9 cellular contexts compared by ENCODE assay signal in the genomic region with DNA sequence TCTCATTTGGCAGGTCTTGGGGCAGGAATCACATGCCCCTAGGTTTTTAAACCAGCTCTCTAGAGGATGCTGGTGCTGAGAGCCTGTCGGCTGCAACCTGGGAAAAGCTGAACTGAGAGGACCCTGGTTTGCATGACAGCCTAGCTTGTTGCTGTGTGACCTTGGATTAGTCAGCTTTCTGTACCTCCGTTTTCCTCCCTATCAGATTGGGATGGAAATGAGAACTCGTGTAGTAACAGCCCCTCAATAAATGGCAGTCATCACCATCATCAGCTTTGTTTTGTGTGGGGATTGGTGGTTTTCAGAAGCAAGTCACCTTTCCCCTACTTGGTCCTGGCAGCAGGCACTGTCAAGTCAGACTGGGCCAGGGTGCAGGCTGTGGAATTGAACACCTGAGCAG.
A peak's percentile ranks its signal among the peaks of the same experiment; 100 is the strongest.
DNase-seq lines count a peak whose midpoint lies in the region; ATAC-seq, FAIRE-seq and TF ChIP-seq lines count a peak whose summit lies in the region.
"Had no signal": no experiment of that assay in that cellular context is flagged by ENCODE, and none has a peak within 500 bp of the region (broad histone marks: within the 10 kb centered on the region; RNA-seq: fewer than 3 reads in every experiment).

No MANE protein-coding gene starts in this region.

- peaks cover 28 to 36% of the 10 kb centered on the region in 2 experiments for H4K20me1 ChIP-seq in H1 (replicated peaks in 1 of 2; ENCODE audit: control insufficient read depth in 1 of 2, insufficient read depth in 2 of 2, low read length in 2 of 2)

- no TSS peak for BruUV-seq in Caco-2 (replicated peaks; lab: Mats Ljungman, UMichigan)

- no peak overlapping the region for H4K8ac ChIP-seq in H1 (ENCODE audit: extremely low read depth, insufficient read depth, low read length)

- peaks cover 65% of the 10 kb centered on the region for H3K4me1 Mint-ChIP-seq in Caco-2 (ENCODE audit: low read depth, unreplicated experiment)

- H3K4me3 Mint-ChIP-seq in Caco-2 (ENCODE audit: unreplicated experiment), result peak overlapping the region; percentile 29

- H3K79me1 ChIP-seq in H1 (ENCODE audit: low read depth, low read length), result peaks cover 23% of the 10 kb centered on the region

- H3K9me3 Mint-ChIP-seq in Caco-2 (ENCODE audit: unreplicated experiment), result no peaks in the 10 kb centered on the region

- no peak overlapping the region for H2BK5ac ChIP-seq in H1 (ENCODE audit: low read depth, low read length)

- no peaks in the 10 kb centered on the region for H3K27me3 Mint-ChIP-seq in Caco-2 (ENCODE audit: insufficient read depth, unreplicated experiment)

- H3K79me2 ChIP-seq in H1 (ENCODE audit: control insufficient read depth in 1 of 2, insufficient read depth in 2 of 2, low read length in 2 of 2), result peaks cover 21 to 82% of the 10 kb centered on the region in 2 experiments

- FAIRE-seq in H1 (lab: Jason Lieb, UNC), result no peak

- ATAC-seq in HG03457 (IDR thresholded peaks at IDR 0.05; ENCODE audit: unreplicated experiment) (no peak), HG03378 (IDR thresholded peaks at IDR 0.05; ENCODE audit: unreplicated experiment) (no peak)

- no peak overlapping the region for H2BK20ac ChIP-seq in H1 (ENCODE audit: low read length)

- POLR2A ChIA-PET in Caco-2 (lab: Charles Lee), result no interaction called here
- POLR2A ChIA-PET in H1 (lab: Charles Lee; ENCODE audit: partially characterized antibody), result interaction anchor here (0.7 to 1.4 kb wide), 5 partner anchors 11 to 21 kb away, joined by 3 to 4 read pairs (median 4); no protein-coding TSS in a partner anchor

- peaks cover 53% of the 10 kb centered on the region for H3K36me3 Mint-ChIP-seq in Caco-2 (ENCODE audit: insufficient read depth, unreplicated experiment)

- no peak overlapping the region for H3K56ac ChIP-seq in H1 (replicated peaks; ENCODE audit: insufficient read length, low read depth, low read length)

- TF ChIP-seq EP300 in H1 (IDR thresholded peaks at IDR 0.05; ENCODE audit: borderline replicate concordance in 1 of 2, low read depth in 2 of 2, low read length in 2 of 2), result no peak
- TF ChIP-seq EP300 in sigmoid colon (IDR thresholded peaks at IDR 0.05), result no peak

- CTCF ChIA-PET in Caco-2 (lab: Charles Lee) (interaction anchor here (0.8 to 1.6 kb wide), 2 partner anchors 26 to 263 kb away, joined by 3 read pairs; no protein-coding TSS in a partner anchor), H1 (lab: Charles Lee; ENCODE audit: partially characterized antibody) (interaction anchor here (0.8 to 5.7 kb wide), 6 partner anchors 10 to 103 kb away, joined by 3 to 28 read pairs (median 5); no protein-coding TSS in a partner anchor)

- no peak overlapping the region for H4K91ac ChIP-seq in H1 (replicated peaks; ENCODE audit: insufficient read length, low read length)

- no peak overlapping the region for H3K4ac ChIP-seq in H1 (replicated peaks; ENCODE audit: insufficient read length, low read depth, low read length)

- H3K9ac ChIP-seq in H1 (replicated peaks in 1 of 4; ENCODE audit: extremely low read depth in 1 of 4, low read depth in 3 of 4, low read length in 3 of 4), result no peak overlapping the region

- H3K4me3 ChIP-seq in Caco-2 (ENCODE audit: low read depth, low read length), result no peak overlapping the region
- no peak overlapping the region for H3K4me3 ChIP-seq in Peyer's patch
- no peak overlapping the region; a peak in 1 of 8 replicates for H3K4me3 ChIP-seq in H1 (ENCODE audit: extremely low read depth in 1 of 4, insufficient read depth in 2 of 4, low read depth in 3 of 4, low read length in 4 of 4)
- H3K4me3 ChIP-seq in sigmoid colon, result peak overlapping the region in 1 of 4 donors; percentile 7
- H3K4me3 ChIP-seq: K562 had no signal

- no peak overlapping the region for H2AK5ac ChIP-seq in H1 (ENCODE audit: low read depth, low read length)

- H3K4me2 ChIP-seq in H1 (ENCODE audit: insufficient read depth in 1 of 2, low read depth in 2 of 2, low read length in 2 of 2), result 0 out of 4 replicates have a peak overlapping the region, but pooled peaks of 1 of the 2 experiments have one; percentile 27

- TF ChIP-seq POLR2A in Peyer's patch (IDR thresholded peaks at IDR 0.05) (no peak), H1 (IDR thresholded peaks at IDR 0.05; ENCODE audit: control extremely low read depth in 1 of 2, low read depth in 2 of 2, low read length in 2 of 2) (no peak), sigmoid colon (IDR thresholded peaks at IDR 0.05) (no peak)

- H2BK15ac ChIP-seq in H1 (ENCODE audit: low read length), result no peak overlapping the region

- intact Hi-C loops in Caco-2 (cut with micrococcal nuclease; ENCODE audit: unreplicated experiment) (loop anchor here (5.0 kb wide), 1 partner anchor 56 kb away; no protein-coding TSS in a partner anchor), sigmoid colon (cut with DNase I) (loop anchor here (10.0 kb wide), 2 partner anchors 279 to 399 kb away; a partner anchor contains a TSS)

- H3K9me3 ChIP-seq in Caco-2 (no peaks in the 10 kb centered on the region), Peyer's patch (no peaks in the 10 kb centered on the region), H1 (ENCODE audit: insufficient read depth in 2 of 2, low read depth in 1 of 2, low read length in 1 of 2) (no peaks in the 10 kb centered on the region), sigmoid colon (no peaks in the 10 kb centered on the region)

- peaks cover 76% of the 10 kb centered on the region for H3K4me1 ChIP-seq in Caco-2
- H3K4me1 ChIP-seq in Peyer's patch, result peaks cover 6 to 83% (median 43%) of the 10 kb centered on the region in 4 donors
- H3K4me1 ChIP-seq in H1 (replicated peaks in 1 of 4; ENCODE audit: control insufficient read depth in 3 of 4, insufficient read depth in 4 of 4, low read length in 3 of 4), result peaks cover 5 to 29% (median 17%) of the 10 kb centered on the region in 4 experiments; a peak in 6 of 7 replicates
- peaks cover 0 to 90% (median 83%) of the 10 kb centered on the region in 4 donors for H3K4me1 ChIP-seq in sigmoid colon

- peak overlapping the region; percentile 13; the same call in 1 of the 2 replicates for H2BK12ac ChIP-seq in H1 (ENCODE audit: low read depth, low read length)

- peaks cover 2% of the 10 kb centered on the region for H3K36me3 ChIP-seq in Caco-2 (ENCODE audit: control insufficient read depth, insufficient read depth, low read length)
- no peaks in the 10 kb centered on the region for H3K36me3 ChIP-seq in Peyer's patch
- H3K36me3 ChIP-seq in H1 (ENCODE audit: control insufficient read depth in 2 of 4, insufficient read depth in 4 of 4, low read length in 3 of 4), result no peaks in the 10 kb centered on the region
- H3K36me3 ChIP-seq in sigmoid colon, result no peaks in the 10 kb centered on the region

- no peak overlapping the region for H2BK120ac ChIP-seq in H1 (replicated peaks; ENCODE audit: low read depth, low read length)

- no peak overlapping the region for H4K5ac ChIP-seq in H1 (ENCODE audit: insufficient read length, low read depth, low read length)

- no peak overlapping the region for H3K14ac ChIP-seq in H1 (ENCODE audit: insufficient read length)

- H3K18ac ChIP-seq in H1 (ENCODE audit: extremely low read depth, low read length), result no peak overlapping the region

- WGBS in H1 (ENCODE audit: extremely low coverage in 1 of 2, insufficient coverage in 1 of 2, insufficient read length in 1 of 2, insufficient replicate concordance in 2 of 2, low coverage in 1 of 2, low lambda C conversion rate in 2 of 2, missing lambda C conversion rate in 1 of 2), 2 experiments, result 72% methylated on average over 3 of the region's 3 CpGs; no CpG with 5 or more reads in 1 of the 2 experiments
- WGBS in sigmoid colon, 2 donors, result 36 to 60% methylated on average over 3 of the region's 3 CpGs

- no peak for DNase-seq in Caco-2
- DNase-seq in Peyer's patch, result no peak
- no peak for DNase-seq in H1 (ENCODE audit: low read depth in 1 of 2, low spot score in 2 of 2)
- DNase-seq in sigmoid colon, result no peak
- DNase-seq in NCI-H524 treated with DMSO at 0.1 percent for 48 hours (lab: John Stamatoyannopoulos, UW), result no peak
- no peak for DNase-seq in cerebellar cortex (ENCODE audit: low spot score)

- H3K27ac Mint-ChIP-seq in Caco-2 (ENCODE audit: unreplicated experiment), result peak overlapping the region; percentile 69

- H3K23ac ChIP-seq in H1 (ENCODE audit: insufficient read length), result no peak overlapping the region

- no peak for TF ChIP-seq RAD21 in H1 (IDR thresholded peaks at IDR 0.05 in 1 of 2, conservative IDR thresholded peaks at IDR 0.05 in 1 of 2; ENCODE audit: low read depth in 2 of 2, low read length in 2 of 2)

- peaks cover 7% of the 10 kb centered on the region for H3K23me2 ChIP-seq in H1 (ENCODE audit: low read depth, low read length)

- no peak for TF ChIP-seq CTCF in Caco-2 (IDR thresholded peaks at IDR 0.05; ENCODE audit: insufficient read depth in 1 of 2, low read depth in 1 of 2, low read length in 1 of 2, severe bottlenecking in 1 of 2, unreplicated experiment in 1 of 2)
- no peak for TF ChIP-seq CTCF in Peyer's patch (IDR thresholded peaks at IDR 0.05)
- no peak for TF ChIP-seq CTCF in H1 (IDR thresholded peaks at IDR 0.05; ENCODE audit: control extremely low read depth in 1 of 3, insufficient read depth in 1 of 3, low read depth in 1 of 3, low read length in 3 of 3)
- TF ChIP-seq CTCF in sigmoid colon (IDR thresholded peaks at IDR 0.05), result no peak

- H3K27ac ChIP-seq in Peyer's patch (peak overlapping the region; percentile 37 to 94 (median 50)), H1 (ENCODE audit: low read depth, low read length) (no peak overlapping the region), sigmoid colon (peak overlapping the region; percentile 93 to 99 (median 98))

- H3K27me3 ChIP-seq in Caco-2 (replicated peaks; ENCODE audit: control insufficient read depth, insufficient read depth, low read length), result no peaks in the 10 kb centered on the region
- no peaks in the 10 kb centered on the region for H3K27me3 ChIP-seq in Peyer's patch
- H3K27me3 ChIP-seq in H1 (replicated peaks in 1 of 4; ENCODE audit: control insufficient read depth in 3 of 4, extremely low read depth in 1 of 4, insufficient read depth in 3 of 4, low read length in 3 of 4), result no peaks in the 10 kb centered on the region
- no peaks in the 10 kb centered on the region for H3K27me3 ChIP-seq in sigmoid colon

- H2AFZ ChIP-seq in H1 (ENCODE audit: low read length), result no peak overlapping the region

TF ChIP-seq in H1, 55 proteins besides CTCF, POLR2A, EP300 and RAD21:
- no peak for TF ChIP-seq PHF8 (conservative IDR thresholded peaks at IDR 0.05; ENCODE audit: low read depth, low read length)
- no peak for TF ChIP-seq SRF (IDR thresholded peaks at IDR 0.05; ENCODE audit: low read depth, low read length)
